Comparison of ENCODE assay signal across 2 cellular contexts in the genomic region with DNA sequence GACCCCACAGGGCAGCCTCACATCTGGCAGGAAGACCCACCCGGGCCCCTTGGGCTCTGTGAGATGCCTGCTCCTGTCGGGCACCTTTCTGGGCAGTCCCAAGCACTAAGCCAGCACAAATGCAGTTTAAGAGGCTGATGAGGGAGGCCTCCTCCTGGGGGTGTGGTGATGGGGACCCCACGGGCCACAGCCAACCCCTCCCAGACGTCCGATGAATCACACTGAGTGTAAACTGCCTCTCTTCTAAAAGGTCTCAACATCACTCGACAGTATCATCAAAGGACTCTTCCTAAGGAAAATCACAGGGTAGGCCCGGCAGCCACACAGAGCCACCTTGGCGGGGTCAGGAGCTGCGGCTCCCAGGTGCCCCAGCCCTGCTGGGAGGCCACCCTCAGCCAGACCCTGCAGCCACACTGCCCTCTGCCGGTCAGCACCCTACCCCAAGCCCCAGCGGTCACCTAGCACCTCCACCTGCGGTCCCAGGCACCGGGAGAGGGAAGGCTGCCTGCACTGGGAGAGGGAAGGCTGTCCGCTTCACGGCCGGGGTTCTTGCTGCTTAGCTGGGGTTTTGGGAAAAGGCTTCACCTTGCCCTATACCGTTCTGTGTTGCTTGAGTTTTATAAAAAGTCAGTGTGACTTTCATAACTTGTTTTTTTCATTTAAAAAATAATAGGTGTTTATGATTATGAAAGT.
TF ChIP-seq lines count a peak whose summit lies in the region.

No MANE protein-coding gene starts in this region.

TF ChIP-seq in WTC11, 78 proteins besides CTCF, POLR2A, EP300 and RAD21 (continued from another document):
- TF ChIP-seq ZNF138 (CRISPR knock-in tag; conservative IDR thresholded peaks at IDR 0.05) (no peak), MXD4 (CRISPR knock-in tag; IDR thresholded peaks at IDR 0.05; ENCODE audit: borderline replicate concordance) (no peak), NFE2L1 (CRISPR knock-in tag; IDR thresholded peaks at IDR 0.05) (no peak), ESRRA (CRISPR knock-in tag; IDR thresholded peaks at IDR 0.05; ENCODE audit: borderline replicate concordance) (no peak), SP1 (CRISPR knock-in tag; conservative IDR thresholded peaks at IDR 0.05) (peak; percentile 59; the same call in 1 of the 2 replicates), JUN (CRISPR knock-in tag; IDR thresholded peaks at IDR 0.05) (no peak), CREM (CRISPR knock-in tag; IDR thresholded peaks at IDR 0.05) (no peak), HMGXB4 (CRISPR knock-in tag; IDR thresholded peaks at IDR 0.05) (peak; percentile 68)
- TF ChIP-seq, protein P1, sequence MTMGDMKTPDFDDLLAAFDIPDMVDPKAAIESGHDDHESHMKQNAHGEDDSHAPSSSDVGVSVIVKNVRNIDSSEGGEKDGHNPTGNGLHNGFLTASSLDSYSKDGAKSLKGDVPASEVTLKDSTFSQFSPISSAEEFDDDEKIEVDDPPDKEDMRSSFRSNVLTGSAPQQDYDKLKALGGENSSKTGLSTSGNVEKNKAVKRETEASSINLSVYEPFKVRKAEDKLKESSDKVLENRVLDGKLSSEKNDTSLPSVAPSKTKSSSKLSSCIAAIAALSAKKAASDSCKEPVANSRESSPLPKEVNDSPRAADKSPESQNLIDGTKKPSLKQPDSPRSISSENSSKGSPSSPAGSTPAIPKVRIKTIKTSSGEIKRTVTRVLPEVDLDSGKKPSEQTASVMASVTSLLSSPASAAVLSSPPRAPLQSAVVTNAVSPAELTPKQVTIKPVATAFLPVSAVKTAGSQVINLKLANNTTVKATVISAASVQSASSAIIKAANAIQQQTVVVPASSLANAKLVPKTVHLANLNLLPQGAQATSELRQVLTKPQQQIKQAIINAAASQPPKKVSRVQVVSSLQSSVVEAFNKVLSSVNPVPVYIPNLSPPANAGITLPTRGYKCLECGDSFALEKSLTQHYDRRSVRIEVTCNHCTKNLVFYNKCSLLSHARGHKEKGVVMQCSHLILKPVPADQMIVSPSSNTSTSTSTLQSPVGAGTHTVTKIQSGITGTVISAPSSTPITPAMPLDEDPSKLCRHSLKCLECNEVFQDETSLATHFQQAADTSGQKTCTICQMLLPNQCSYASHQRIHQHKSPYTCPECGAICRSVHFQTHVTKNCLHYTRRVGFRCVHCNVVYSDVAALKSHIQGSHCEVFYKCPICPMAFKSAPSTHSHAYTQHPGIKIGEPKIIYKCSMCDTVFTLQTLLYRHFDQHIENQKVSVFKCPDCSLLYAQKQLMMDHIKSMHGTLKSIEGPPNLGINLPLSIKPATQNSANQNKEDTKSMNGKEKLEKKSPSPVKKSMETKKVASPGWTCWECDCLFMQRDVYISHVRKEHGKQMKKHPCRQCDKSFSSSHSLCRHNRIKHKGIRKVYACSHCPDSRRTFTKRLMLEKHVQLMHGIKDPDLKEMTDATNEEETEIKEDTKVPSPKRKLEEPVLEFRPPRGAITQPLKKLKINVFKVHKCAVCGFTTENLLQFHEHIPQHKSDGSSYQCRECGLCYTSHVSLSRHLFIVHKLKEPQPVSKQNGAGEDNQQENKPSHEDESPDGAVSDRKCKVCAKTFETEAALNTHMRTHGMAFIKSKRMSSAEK (CRISPR knock-in tag; IDR thresholded peaks at IDR 0.05; ENCODE audit: borderline replicate concordance), result no peak
- TF ChIP-seq, protein P2, sequence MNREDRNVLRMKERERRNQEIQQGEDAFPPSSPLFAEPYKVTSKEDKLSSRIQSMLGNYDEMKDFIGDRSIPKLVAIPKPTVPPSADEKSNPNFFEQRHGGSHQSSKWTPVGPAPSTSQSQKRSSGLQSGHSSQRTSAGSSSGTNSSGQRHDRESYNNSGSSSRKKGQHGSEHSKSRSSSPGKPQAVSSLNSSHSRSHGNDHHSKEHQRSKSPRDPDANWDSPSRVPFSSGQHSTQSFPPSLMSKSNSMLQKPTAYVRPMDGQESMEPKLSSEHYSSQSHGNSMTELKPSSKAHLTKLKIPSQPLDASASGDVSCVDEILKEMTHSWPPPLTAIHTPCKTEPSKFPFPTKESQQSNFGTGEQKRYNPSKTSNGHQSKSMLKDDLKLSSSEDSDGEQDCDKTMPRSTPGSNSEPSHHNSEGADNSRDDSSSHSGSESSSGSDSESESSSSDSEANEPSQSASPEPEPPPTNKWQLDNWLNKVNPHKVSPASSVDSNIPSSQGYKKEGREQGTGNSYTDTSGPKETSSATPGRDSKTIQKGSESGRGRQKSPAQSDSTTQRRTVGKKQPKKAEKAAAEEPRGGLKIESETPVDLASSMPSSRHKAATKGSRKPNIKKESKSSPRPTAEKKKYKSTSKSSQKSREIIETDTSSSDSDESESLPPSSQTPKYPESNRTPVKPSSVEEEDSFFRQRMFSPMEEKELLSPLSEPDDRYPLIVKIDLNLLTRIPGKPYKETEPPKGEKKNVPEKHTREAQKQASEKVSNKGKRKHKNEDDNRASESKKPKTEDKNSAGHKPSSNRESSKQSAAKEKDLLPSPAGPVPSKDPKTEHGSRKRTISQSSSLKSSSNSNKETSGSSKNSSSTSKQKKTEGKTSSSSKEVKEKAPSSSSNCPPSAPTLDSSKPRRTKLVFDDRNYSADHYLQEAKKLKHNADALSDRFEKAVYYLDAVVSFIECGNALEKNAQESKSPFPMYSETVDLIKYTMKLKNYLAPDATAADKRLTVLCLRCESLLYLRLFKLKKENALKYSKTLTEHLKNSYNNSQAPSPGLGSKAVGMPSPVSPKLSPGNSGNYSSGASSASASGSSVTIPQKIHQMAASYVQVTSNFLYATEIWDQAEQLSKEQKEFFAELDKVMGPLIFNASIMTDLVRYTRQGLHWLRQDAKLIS (CRISPR knock-in tag; IDR thresholded peaks at IDR 0.05; ENCODE audit: borderline replicate concordance), result no peak

TF ChIP-seq in endothelial cell of umbilical vein, 7 proteins besides CTCF, POLR2A, EP300 and RAD21:
- no peak for TF ChIP-seq GATA2 (IDR thresholded peaks at IDR 0.05; ENCODE audit: insufficient read depth, insufficient read length, low read depth, low read length)
- no peak for TF ChIP-seq MYC (IDR thresholded peaks at IDR 0.05; ENCODE audit: low read depth, low read length)
- TF ChIP-seq FOS (IDR thresholded peaks at IDR 0.05; ENCODE audit: borderline replicate concordance, insufficient read depth, low read length), result no peak
- no peak for TF ChIP-seq JUN (IDR thresholded peaks at IDR 0.05; ENCODE audit: borderline replicate concordance, insufficient read depth, insufficient read length, low read depth)
- TF ChIP-seq MAX (IDR thresholded peaks at IDR 0.05; ENCODE audit: insufficient read depth, insufficient read length), result no peak
- no peak for TF ChIP-seq POLR2AphosphoS5 (IDR thresholded peaks at IDR 0.05; ENCODE audit: insufficient read depth, low read depth, low read length)
